In the genomic region with DNA sequence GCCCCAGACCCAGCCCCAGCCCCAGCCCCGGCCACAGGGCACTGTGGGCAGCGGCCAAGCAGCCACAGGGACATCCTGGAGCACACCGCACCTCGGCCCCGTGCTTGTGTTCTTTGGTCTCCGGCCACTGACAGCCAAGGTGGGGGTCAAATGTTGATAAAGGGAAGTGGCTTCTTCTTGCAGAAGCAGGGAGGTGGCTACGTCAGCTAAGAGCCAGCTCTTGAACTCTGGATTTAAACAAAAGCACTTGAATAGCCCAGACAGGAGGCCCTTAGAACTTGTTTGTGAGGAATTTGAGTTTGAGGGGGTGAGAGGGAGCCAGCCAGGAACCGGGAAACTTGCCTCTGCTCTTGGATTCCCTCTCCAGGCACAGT, we compare ENCODE assay signal across 2 cellular contexts.
TF ChIP-seq lines count a peak whose summit lies in the region.

No MANE protein-coding gene starts in this region.

TF ChIP-seq in IMR-90, 13 proteins besides CTCF, POLR2A, EP300 and RAD21:
- TF ChIP-seq, protein P1, sequence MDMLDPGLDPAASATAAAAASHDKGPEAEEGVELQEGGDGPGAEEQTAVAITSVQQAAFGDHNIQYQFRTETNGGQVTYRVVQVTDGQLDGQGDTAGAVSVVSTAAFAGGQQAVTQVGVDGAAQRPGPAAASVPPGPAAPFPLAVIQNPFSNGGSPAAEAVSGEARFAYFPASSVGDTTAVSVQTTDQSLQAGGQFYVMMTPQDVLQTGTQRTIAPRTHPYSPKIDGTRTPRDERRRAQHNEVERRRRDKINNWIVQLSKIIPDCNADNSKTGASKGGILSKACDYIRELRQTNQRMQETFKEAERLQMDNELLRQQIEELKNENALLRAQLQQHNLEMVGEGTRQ (IDR thresholded peaks at IDR 0.05; ENCODE audit: low read depth, low read length) = no peak
- no peak for TF ChIP-seq RCOR1 (IDR thresholded peaks at IDR 0.05; ENCODE audit: insufficient replicate concordance, low read length)
- TF ChIP-seq MAFK (IDR thresholded peaks at IDR 0.05; ENCODE audit: low read depth, low read length) = no peak
- TF ChIP-seq CHD1 (IDR thresholded peaks at IDR 0.05; ENCODE audit: low read depth, low read length) = no peak
- no peak for TF ChIP-seq MXI1 (IDR thresholded peaks at IDR 0.05; ENCODE audit: borderline replicate concordance, low read depth, low read length)
- TF ChIP-seq CEBPB (IDR thresholded peaks at IDR 0.05; ENCODE audit: low read depth, low read length) = no peak
- TF ChIP-seq FOS (IDR thresholded peaks at IDR 0.05; ENCODE audit: low read depth, low read length) = no peak
- no peak for TF ChIP-seq RFX5 (IDR thresholded peaks at IDR 0.05; ENCODE audit: low read depth, low read length)
- TF ChIP-seq BHLHE40 (IDR thresholded peaks at IDR 0.05; ENCODE audit: low read depth, low read length) = no peak
- TF ChIP-seq, protein P2, sequence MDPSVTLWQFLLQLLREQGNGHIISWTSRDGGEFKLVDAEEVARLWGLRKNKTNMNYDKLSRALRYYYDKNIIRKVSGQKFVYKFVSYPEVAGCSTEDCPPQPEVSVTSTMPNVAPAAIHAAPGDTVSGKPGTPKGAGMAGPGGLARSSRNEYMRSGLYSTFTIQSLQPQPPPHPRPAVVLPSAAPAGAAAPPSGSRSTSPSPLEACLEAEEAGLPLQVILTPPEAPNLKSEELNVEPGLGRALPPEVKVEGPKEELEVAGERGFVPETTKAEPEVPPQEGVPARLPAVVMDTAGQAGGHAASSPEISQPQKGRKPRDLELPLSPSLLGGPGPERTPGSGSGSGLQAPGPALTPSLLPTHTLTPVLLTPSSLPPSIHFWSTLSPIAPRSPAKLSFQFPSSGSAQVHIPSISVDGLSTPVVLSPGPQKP (IDR thresholded peaks at IDR 0.05; ENCODE audit: borderline replicate concordance, low read depth, low read length) = no peak
- no peak for TF ChIP-seq NFE2L2 (IDR thresholded peaks at IDR 0.05; ENCODE audit: low read depth, low read length)
- no peak for TF ChIP-seq SMC3 (IDR thresholded peaks at IDR 0.05; ENCODE audit: low read depth, low read length)
TF ChIP-seq in IMR-90: peak in this region for 0.

TF ChIP-seq in H1, 55 proteins besides CTCF, POLR2A, EP300 and RAD21:
- no peak for TF ChIP-seq TEAD4 (IDR thresholded peaks at IDR 0.05; ENCODE audit: low read depth, low read length)
- TF ChIP-seq SP4 (IDR thresholded peaks at IDR 0.05; ENCODE audit: low read length) = no peak
- no peak for TF ChIP-seq SRF (IDR thresholded peaks at IDR 0.05; ENCODE audit: low read depth, low read length)
- no peak for TF ChIP-seq SP2 (IDR thresholded peaks at IDR 0.05; ENCODE audit: low read length)
- no peak for TF ChIP-seq CEBPB (IDR thresholded peaks at IDR 0.05; ENCODE audit: low read depth, low read length)
- TF ChIP-seq EZH2 (IDR thresholded peaks at IDR 0.05; ENCODE audit: low read depth, low read length, severe bottlenecking) = no peak
- TF ChIP-seq RNF2 (IDR thresholded peaks at IDR 0.05; ENCODE audit: borderline replicate concordance, low read depth, low read length, missing control alignments, poor library complexity, severe bottlenecking) = no peak
- no peak for TF ChIP-seq TAF1 (IDR thresholded peaks at IDR 0.05; ENCODE audit: low read depth, low read length)
- no peak for TF ChIP-seq SIX5 (IDR thresholded peaks at IDR 0.05; ENCODE audit: low read depth, low read length)
- no peak for TF ChIP-seq POU5F1 (IDR thresholded peaks at IDR 0.05; ENCODE audit: low read depth, low read length)
